In the genomic region with DNA sequence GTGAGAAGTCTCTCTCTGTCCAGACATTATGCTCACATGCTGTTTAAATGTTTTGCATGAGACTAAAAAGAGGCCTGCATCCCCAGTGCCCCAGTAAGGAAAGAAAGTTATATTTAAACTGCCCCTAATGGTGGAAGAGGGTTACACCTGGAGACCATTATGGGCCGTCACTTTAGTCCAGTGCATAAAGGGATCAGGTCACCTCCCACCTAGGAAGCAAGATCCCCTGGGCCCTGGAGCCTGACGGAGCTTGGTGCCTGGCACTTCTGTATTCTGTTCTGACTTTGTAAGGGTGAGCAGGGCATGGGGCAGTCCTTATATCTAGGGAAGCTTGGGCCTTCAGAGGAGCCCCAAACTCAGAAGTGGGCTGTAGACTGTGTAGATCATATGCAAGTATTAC, we compare ENCODE assay signal across 30 cellular contexts.
"Had no signal": no experiment of that assay in that cellular context is flagged by ENCODE, and none has a peak within 500 bp of the region (broad histone marks: within the 10 kb centered on the region; RNA-seq: fewer than 3 reads in every experiment).

No MANE protein-coding gene starts in this region.

- H3K4me1 Mint-ChIP-seq: immature natural killer cell; stimulated activated memory B cell treated with anti-CD40 and anti-IgM and Interleukin-4, amounts not matched to agents 10 μg/mL and 1 μg/mL and 100 μg/mL, for 72 hours had no signal

- H3K27me3 ChIP-seq: esophagus squamous epithelium, heart right ventricle, ovary, spleen, testis, tibial artery, upper lobe of left lung had no signal

- H3K4me3 ChIP-seq: coronary artery, esophagus squamous epithelium, heart right ventricle, lower lobe of right lung, ovary, psoas muscle, skin epidermis, spleen, testis, tibial artery, upper lobe of left lung had no signal

- H3K36me3 ChIP-seq: ovary had no signal

- H3K27me3 Mint-ChIP-seq: naive thymus-derived CD8-positive, alpha-beta T cell; stimulated activated memory B cell treated with anti-CD40 and anti-IgM and Interleukin-4, amounts not matched to agents 10 μg/mL and 1 μg/mL and 100 μg/mL, for 72 hours had no signal

- DNase-seq: dermis blood vessel endothelial cell; effector memory CD4-positive, alpha-beta T cell; erythroblast; esophagus squamous epithelium; foreskin melanocyte; glutamatergic neuron; heart right ventricle; hippocampal formation; immature natural killer cell; islet precursor cell; kidney glomerular epithelial cell; left colon; left ventricle myocardium superior; lower lobe of right lung; naive thymus-derived CD8-positive, alpha-beta T cell; occipital lobe; ovary; posterior cingulate gyrus; psoas muscle; right cardiac atrium; spleen; stimulated activated CD4-positive, alpha-beta T cell treated with anti-CD3 and anti-CD28 coated beads, Interleukin-4, amount 100 ng/mL, for 4 hours; stimulated activated naive CD8-positive, alpha-beta T cell treated with anti-CD3 and anti-CD28 coated beads, Interleukin-15, Interleukin-2, amounts not matched to agents 100 U/mL and 50 U/mL, for 24 hours; substantia nigra; testis; tibial artery; upper lobe of left lung had no signal

- H3K27ac ChIP-seq: coronary artery, esophagus squamous epithelium, heart right ventricle, lower lobe of right lung, ovary, psoas muscle, skin epidermis, spleen, testis, tibial artery, upper lobe of left lung had no signal

- H3K9me3 ChIP-seq: ovary, testis had no signal

- H3K4me3 Mint-ChIP-seq: immature natural killer cell; naive thymus-derived CD8-positive, alpha-beta T cell; stimulated activated memory B cell treated with anti-CD40 and anti-IgM and Interleukin-4, amounts not matched to agents 10 μg/mL and 1 μg/mL and 100 μg/mL, for 72 hours had no signal

- H3K27ac Mint-ChIP-seq: immature natural killer cell; naive thymus-derived CD8-positive, alpha-beta T cell; stimulated activated memory B cell treated with anti-CD40 and anti-IgM and Interleukin-4, amounts not matched to agents 10 μg/mL and 1 μg/mL and 100 μg/mL, for 72 hours had no signal

- ATAC-seq: heart right ventricle; left colon; left ventricle myocardium superior; lower lobe of right lung; naive thymus-derived CD8-positive, alpha-beta T cell; psoas muscle; right cardiac atrium; stimulated activated memory B cell treated with anti-CD40 and anti-IgM and Interleukin-4, amounts not matched to agents 10 μg/mL and 1 μg/mL and 100 μg/mL, for 72 hours; stimulated activated naive CD8-positive, alpha-beta T cell treated with anti-CD3 and anti-CD28 coated beads, Interleukin-15, Interleukin-2, amounts not matched to agents 100 U/mL and 50 U/mL, for 24 hours had no signal

- H3K4me1 ChIP-seq: esophagus squamous epithelium, heart right ventricle, lower lobe of right lung, psoas muscle, spleen, testis, tibial artery, upper lobe of left lung had no signal
